In the genomic region with DNA sequence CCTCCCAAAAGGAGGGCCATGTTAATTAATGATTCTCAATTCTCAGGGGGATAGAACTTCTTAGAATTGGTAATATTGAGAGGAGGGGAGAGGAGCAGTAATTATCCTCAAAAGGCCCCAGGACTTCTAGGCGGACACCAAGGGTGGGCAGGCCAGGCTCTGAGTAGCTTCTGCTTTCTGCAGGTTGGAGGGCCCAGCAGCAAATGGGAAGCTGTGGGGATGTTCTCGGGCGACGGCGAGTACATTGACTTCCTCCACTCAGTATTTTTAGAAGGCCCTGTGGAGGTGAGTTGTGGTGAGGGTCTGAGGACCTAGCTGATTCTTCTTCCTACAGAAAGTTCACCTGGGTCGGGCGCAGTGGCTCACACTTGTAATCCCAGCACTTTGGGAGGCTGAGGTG, we compare ENCODE assay signal across 29 cellular contexts. TPM values are rescaled to one million over a fixed set of nuclear protein-coding genes. Genes with fewer than 3 reads are reported as not detected.
A peak's percentile ranks its signal among the peaks of the same experiment; 100 is the strongest.
DNase-seq lines count a peak whose midpoint lies in the region; ATAC-seq, FAIRE-seq and TF ChIP-seq lines count a peak whose summit lies in the region.
"Had no signal": no experiment of that assay in that cellular context is flagged by ENCODE, and none has a peak within 500 bp of the region (broad histone marks: within the 10 kb centered on the region; RNA-seq: fewer than 3 reads in every experiment).

No MANE protein-coding gene starts in this region.

- H3K9me3 ChIP-seq in kidney (ENCODE audit: control insufficient read depth in 1 of 2, low read length in 2 of 2), result no peaks in the 10 kb centered on the region
- H3K9me3 ChIP-seq: BE2C, Peyer's patch had no signal

- H3K36me3 ChIP-seq in kidney (ENCODE audit: control insufficient read depth in 1 of 2, insufficient read depth in 2 of 2, low read length in 2 of 2), result no peaks in the 10 kb centered on the region
- H3K36me3 ChIP-seq: BE2C, Peyer's patch had no signal

- TF ChIP-seq CTCF in kidney (IDR thresholded peaks at IDR 0.05; ENCODE audit: borderline replicate concordance, extremely low read depth, insufficient read depth), result no peak

- intact Hi-C loops in kidney (cut with DNase I), result no loop called here

- ATAC-seq in GM21515 (IDR thresholded peaks at IDR 0.05; ENCODE audit: unreplicated experiment), result no peak
- no peak for ATAC-seq in GM21447 (IDR thresholded peaks at IDR 0.05; ENCODE audit: unreplicated experiment)
- ATAC-seq: GM23338 had no signal

- no peak overlapping the region for H3K4me3 ChIP-seq in kidney (ENCODE audit: low read length in 2 of 2)
- H3K4me3 ChIP-seq: GM23338, Peyer's patch, SK-N-MC had no signal

- DNase-seq in SKM-1 (lab: John Stamatoyannopoulos, UW; ENCODE audit: unreplicated experiment) (peak; percentile 10), SKM-1 treated with dmso at 0.1 percent for 144 hours (lab: John Stamatoyannopoulos, UW; ENCODE audit: unreplicated experiment) (no peak), NOMO-1 treated with dmso at 0.1 percent for 144 hours (lab: John Stamatoyannopoulos, UW; ENCODE audit: unreplicated experiment) (peak; percentile 25), kidney (peak; percentile 16)
- DNase-seq in stimulated activated CD4-positive, alpha-beta T cell treated with anti-CD3 and anti-CD28 coated beads, Interleukin-15, amount 100 ng/mL, for 24 hours, result no peak
- DNase-seq: 8988T; ACHN; BE2C; Calu3; DMS153; DND-41; HCEC 1CT; Karpas-422; NCI-H1105 treated with DMSO at 0.1 percent for 48 hours; NCI-H146; NCI-H1930; NCI-H2107; NCI-H446 treated with DMSO at 0.1 percent for 48 hours; NCI-H526; NCI-H82; NK-92 treated with Interleukin-12 subunit alpha and Interleukin-12 subunit beta, amount 100 ng/mL, for 24 hours; Peyer's patch; SIG-M5 had no signal

- no peak overlapping the region for H3K27ac ChIP-seq in kidney (ENCODE audit: low read depth in 2 of 2, low read length in 2 of 2)
- H3K27ac ChIP-seq: HL-60, Peyer's patch, SK-N-MC had no signal

- no peak for FAIRE-seq in kidney (lab: Jason Lieb, UNC)

- no peaks in the 10 kb centered on the region for H3K4me1 ChIP-seq in kidney (ENCODE audit: control insufficient read depth in 1 of 2, insufficient read depth in 1 of 2, low read depth in 1 of 2, low read length in 2 of 2)
- H3K4me1 ChIP-seq: BE2C, Peyer's patch had no signal

- no peak overlapping the region for H3K9ac ChIP-seq in kidney (ENCODE audit: low read length in 2 of 2)

RNA-seq across cellular contexts. Expression of a gene that starts 57.5 kb away (rescaled TPM):
- 0.66 TPM for total RNA-seq in kidney
- polyA plus RNA-seq in kidney (ENCODE audit: insufficient read depth, low read depth, low replicate concordance), result 0.17 TPM
- total RNA-seq: OCI-LY7 had no signal
- polyA plus RNA-seq: GM23338 had no signal

RNA-seq across cellular contexts. Expression of a gene that starts 59.0 kb away (rescaled TPM):
- total RNA-seq in kidney, result 32.3 TPM
- polyA plus RNA-seq in kidney (ENCODE audit: insufficient read depth, low read depth, low replicate concordance), result 3.9 TPM

Comparison
In these comparisons a context has a peak if more than half of its experiments do, and no peak if none do; other contexts are left out.
1. DNase-seq: peak in SKM-1 (single experiment), NOMO-1 treated with dmso at 0.1 percent for 144 hours (single experiment) and kidney (single experiment); none in SKM-1 treated with dmso at 0.1 percent for 144 hours (single experiment) and stimulated activated CD4-positive, alpha-beta T cell treated with anti-CD3 and anti-CD28 coated beads, Interleukin-15, amount 100 ng/mL, for 24 hours (single experiment).